Comparison of ENCODE assay signal across 9 cellular contexts in the genomic region with DNA sequence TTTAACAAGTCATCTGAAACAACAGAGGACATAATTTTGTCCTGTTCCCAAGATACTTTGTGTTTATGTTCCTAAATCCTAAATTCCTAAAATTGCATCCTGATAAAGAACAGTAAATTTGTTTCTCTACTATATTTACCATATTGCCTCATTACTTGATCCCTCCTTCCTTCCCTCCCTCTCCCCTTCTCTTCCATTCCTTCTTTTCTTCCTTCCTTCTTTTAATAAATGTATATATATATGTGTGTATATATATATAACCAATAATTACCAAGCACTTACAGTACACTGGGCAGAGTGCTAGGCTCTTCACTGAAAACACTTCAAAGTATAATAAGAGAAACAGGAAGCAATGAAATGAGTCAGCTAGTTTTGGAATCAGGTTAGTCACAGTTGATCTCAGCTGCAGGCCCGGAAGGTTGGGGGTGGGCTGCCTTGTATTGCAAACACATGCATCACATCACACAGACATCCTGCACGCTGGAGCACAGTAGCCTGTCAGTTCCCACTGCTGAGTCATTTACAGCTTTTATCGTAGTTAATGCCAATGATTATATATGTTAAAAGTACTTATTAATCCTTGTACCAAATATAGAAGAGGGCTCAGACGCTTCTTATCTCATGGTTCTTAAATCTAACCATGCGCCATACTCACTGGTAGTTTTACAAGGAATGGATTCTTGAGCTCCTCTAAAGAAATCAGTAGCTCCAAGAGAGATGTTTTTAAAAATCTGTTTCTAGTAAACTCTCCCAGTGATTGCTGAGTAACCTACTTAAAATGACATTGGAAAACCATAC.
DNase-seq lines count a peak whose midpoint lies in the region; ATAC-seq and TF ChIP-seq lines count a peak whose summit lies in the region.
"Had no signal": no experiment of that assay in that cellular context is flagged by ENCODE, and none has a peak within 500 bp of the region (broad histone marks: within the 10 kb centered on the region; RNA-seq: fewer than 3 reads in every experiment).

No MANE protein-coding gene starts in this region.

- intact Hi-C loops in left ventricle myocardium inferior (cut with micrococcal nuclease) = no loop called here

- H3K27me3 ChIP-seq in cardiac muscle cell = no peaks in the 10 kb centered on the region
- no peaks in the 10 kb centered on the region for H3K27me3 ChIP-seq in left ventricle myocardium inferior (ENCODE audit: low read depth)
- H3K27me3 ChIP-seq in suprapubic skin = no peaks in the 10 kb centered on the region

- no peaks in the 10 kb centered on the region for H3K27me3 Mint-ChIP-seq in chondrocyte (ENCODE audit: low read depth)
- H3K27me3 Mint-ChIP-seq in natural killer cell treated with Interleukin-12 subunit alpha and Interleukin-12 subunit beta and Interleukin-15 and Interleukin-18, amount 100 ng/mL, for 72 hours = no peaks in the 10 kb centered on the region

- no peak overlapping the region for H3K27ac ChIP-seq in cardiac muscle cell
- H3K27ac ChIP-seq in left ventricle myocardium inferior (replicated peaks) = no peak overlapping the region
- no peak overlapping the region for H3K27ac ChIP-seq in suprapubic skin

- H3K27ac Mint-ChIP-seq in chondrocyte (ENCODE audit: unreplicated experiment) = peak overlapping the region; percentile 77
- peak overlapping the region in 1 of 2 donors; percentile 56 for H3K27ac Mint-ChIP-seq in natural killer cell treated with Interleukin-12 subunit alpha and Interleukin-12 subunit beta and Interleukin-15 and Interleukin-18, amount 100 ng/mL, for 72 hours

- H3K9me3 ChIP-seq in cardiac muscle cell (ENCODE audit: low read depth) (no peaks in the 10 kb centered on the region), left ventricle myocardium inferior (replicated peaks) (no peaks in the 10 kb centered on the region), suprapubic skin (no peaks in the 10 kb centered on the region)

- TF ChIP-seq EP300 in suprapubic skin (IDR thresholded peaks at IDR 0.05) = no peak

- peak; percentile 84 for ATAC-seq in HG02623 (IDR thresholded peaks at IDR 0.05; ENCODE audit: unreplicated experiment)
- ATAC-seq in natural killer cell treated with Interleukin-12 subunit alpha and Interleukin-12 subunit beta and Interleukin-15 and Interleukin-18, amount 100 ng/mL, for 72 hours = peak; percentile 90 to 99

- WGBS in suprapubic skin = 11% methylated on average over 5 of the region's 5 CpGs

- TF ChIP-seq CTCF in cardiac muscle cell (IDR thresholded peaks at IDR 0.05; ENCODE audit: low read depth, low read length) (no peak), left ventricle myocardium inferior (IDR thresholded peaks at IDR 0.05; ENCODE audit: borderline replicate concordance) (no peak), chondrocyte (IDR thresholded peaks at IDR 0.05) (no peak), suprapubic skin (IDR thresholded peaks at IDR 0.05) (no peak)

- H3K4me3 ChIP-seq in cardiac muscle cell = no peak overlapping the region
- H3K4me3 ChIP-seq in left ventricle myocardium inferior = no peak overlapping the region
- H3K4me3 ChIP-seq in suprapubic skin = no peak overlapping the region
- H3K4me3 ChIP-seq: skin epidermis had no signal

- peaks cover 23% of the 10 kb centered on the region for H3K4me1 Mint-ChIP-seq in chondrocyte (ENCODE audit: low read depth)
- peaks cover 0 to 8% of the 10 kb centered on the region in 2 donors for H3K4me1 Mint-ChIP-seq in natural killer cell treated with Interleukin-12 subunit alpha and Interleukin-12 subunit beta and Interleukin-15 and Interleukin-18, amount 100 ng/mL, for 72 hours (ENCODE audit: low read depth in 2 of 2)

- no peak for TF ChIP-seq POLR2A in suprapubic skin (IDR thresholded peaks at IDR 0.05)

- H3K36me3 Mint-ChIP-seq in chondrocyte (ENCODE audit: low read depth) = no peaks in the 10 kb centered on the region
- H3K36me3 Mint-ChIP-seq in natural killer cell treated with Interleukin-12 subunit alpha and Interleukin-12 subunit beta and Interleukin-15 and Interleukin-18, amount 100 ng/mL, for 72 hours = no peaks in the 10 kb centered on the region

- no peak overlapping the region for H3K4me3 Mint-ChIP-seq in chondrocyte (ENCODE audit: unreplicated experiment)
- peak overlapping the region; percentile 3 for H3K4me3 Mint-ChIP-seq in natural killer cell treated with Interleukin-12 subunit alpha and Interleukin-12 subunit beta and Interleukin-15 and Interleukin-18, amount 100 ng/mL, for 72 hours

- peak; percentile 59 to 96 for DNase-seq in cardiac muscle cell (ENCODE audit: low read depth in 1 of 2, low spot score in 1 of 2)
- no peak for DNase-seq in left ventricle myocardium inferior
- peak; percentile 44 for DNase-seq in NAMALWA (ENCODE audit: low spot score)
- peak; percentile 85 to 96 for DNase-seq in SW 1271 (lab: John Stamatoyannopoulos, UW)
- no peak for DNase-seq in chondrocyte (ENCODE audit: low spot score)
- peak; percentile 68 for DNase-seq in natural killer cell treated with Interleukin-12 subunit alpha and Interleukin-12 subunit beta and Interleukin-15 and Interleukin-18, amount 100 ng/mL, for 72 hours (ENCODE audit: low spot score)
- DNase-seq in suprapubic skin (ENCODE audit: low spot score in 2 of 2) = no peak

- no peaks in the 10 kb centered on the region for H3K36me3 ChIP-seq in cardiac muscle cell
- H3K36me3 ChIP-seq in left ventricle myocardium inferior = no peaks in the 10 kb centered on the region
- no peaks in the 10 kb centered on the region for H3K36me3 ChIP-seq in suprapubic skin

- peaks cover 4% of the 10 kb centered on the region for H3K9me3 Mint-ChIP-seq in chondrocyte (ENCODE audit: low read depth)
- peaks cover 9% of the 10 kb centered on the region for H3K9me3 Mint-ChIP-seq in natural killer cell treated with Interleukin-12 subunit alpha and Interleukin-12 subunit beta and Interleukin-15 and Interleukin-18, amount 100 ng/mL, for 72 hours

- H3K4me1 ChIP-seq in cardiac muscle cell (ENCODE audit: low read depth) (peaks cover 4% of the 10 kb centered on the region), left ventricle myocardium inferior (no peaks in the 10 kb centered on the region), suprapubic skin (no peaks in the 10 kb centered on the region)

Comparison
In these comparisons a context has a peak if more than half of its experiments do, and no peak if none do; other contexts are left out.
1. DNase-seq: peak in cardiac muscle cell (2 of 2), NAMALWA (single experiment), SW 1271 (2 of 2) and natural killer cell treated with Interleukin-12 subunit alpha and Interleukin-12 subunit beta and Interleukin-15 and Interleukin-18, amount 100 ng/mL, for 72 hours (single experiment); none in left ventricle myocardium inferior (single experiment), chondrocyte (single experiment) and suprapubic skin (0 of 2).